In the genomic region with DNA sequence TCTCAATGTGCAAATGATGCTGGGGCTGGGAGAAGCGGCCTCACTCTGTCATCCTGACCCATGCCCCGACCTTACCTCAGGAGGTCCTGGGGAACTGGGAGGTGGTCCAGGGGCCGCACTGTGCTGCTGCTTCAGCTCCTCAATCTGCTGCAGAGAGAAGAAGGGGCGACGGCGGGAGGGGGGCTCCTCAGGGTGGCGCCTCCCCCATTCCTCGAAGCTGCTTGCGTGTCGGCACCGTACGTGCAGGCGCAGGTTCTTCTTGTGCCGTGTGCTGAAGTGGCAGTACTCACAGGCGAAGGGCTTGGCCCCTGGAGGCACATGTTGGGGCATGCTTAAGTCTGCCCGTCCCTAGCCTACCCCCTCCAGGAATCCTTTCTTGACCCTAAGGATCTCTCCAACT, we compare ENCODE assay signal across 21 cellular contexts. TPM values are rescaled to one million over a fixed set of nuclear protein-coding genes. Genes with fewer than 3 reads are reported as not detected.
"Had no signal": no experiment of that assay in that cellular context is flagged by ENCODE, and none has a peak within 500 bp of the region (broad histone marks: within the 10 kb centered on the region; RNA-seq: fewer than 3 reads in every experiment).

No MANE protein-coding gene starts in this region.

- H3K4me1 Mint-ChIP-seq: activated naive CD8-positive, alpha-beta T cell treated with anti-CD3 and anti-CD28 coated beads, Interleukin-2, amount 10 ng/mL, durations not matched to agents 7 days and 5 days; brain; WTC11 had no signal

- H3K27ac Mint-ChIP-seq: activated CD4-positive, alpha-beta memory T cell treated with anti-CD3 and anti-CD28 coated beads for 36 hours; activated naive CD8-positive, alpha-beta T cell treated with anti-CD3 and anti-CD28 coated beads, Interleukin-2, amount 10 ng/mL, durations not matched to agents 7 days and 5 days; T-helper 2 cell treated with Interferon-gamma antibody and Interleukin-4, amounts not matched to agents 5 μg/mL and 100 μg/mL, for 36 hours; WTC11 had no signal

- H2AFZ ChIP-seq: parathyroid adenoma had no signal

- H3K27me3 ChIP-seq: gastroesophageal sphincter, heart left ventricle, neutrophil, tibial nerve, vagina had no signal

- H3K4me1 ChIP-seq: gastroesophageal sphincter, heart left ventricle, parathyroid adenoma, tibial nerve, vagina had no signal

- H3K4me3 ChIP-seq: gastroesophageal sphincter, heart left ventricle, tibial nerve, vagina had no signal

- ATAC-seq: esophagus mucosa; gastroesophageal sphincter; heart left ventricle; natural killer cell; stimulated activated naive CD8-positive, alpha-beta T cell treated with anti-CD3 and anti-CD28 coated beads, Interleukin-15, Interleukin-2, amounts not matched to agents 100 U/mL and 50 U/mL, for 24 hours; WTC11 had no signal

- DNase-seq: activated CD4-positive, alpha-beta memory T cell treated with anti-CD3 and anti-CD28 coated beads for 36 hours; activated CD4-positive, alpha-beta T cell treated with anti-CD3 and anti-CD28 coated beads for 4 hours; activated naive CD8-positive, alpha-beta T cell treated with anti-CD3 and anti-CD28 coated beads, Interleukin-2, amount 10 ng/mL, durations not matched to agents 7 days and 5 days; activated T-cell treated with anti-CD3 and anti-CD28 coated beads for 4 hours; cortex of kidney; heart left ventricle; kidney glomerular epithelial cell; natural killer cell; stimulated activated CD4-positive, alpha-beta T cell treated with anti-CD3 and anti-CD28 coated beads, Interleukin-2, amount 100 ng/mL, for 24 hours; stimulated activated naive CD8-positive, alpha-beta T cell treated with anti-CD3 and anti-CD28 coated beads, Interleukin-15, Interleukin-2, amounts not matched to agents 100 U/mL and 50 U/mL, for 24 hours; substantia nigra had no signal

- H3K27me3 Mint-ChIP-seq: activated CD4-positive, alpha-beta memory T cell treated with anti-CD3 and anti-CD28 coated beads for 36 hours; activated naive CD8-positive, alpha-beta T cell treated with anti-CD3 and anti-CD28 coated beads, Interleukin-2, amount 10 ng/mL, durations not matched to agents 7 days and 5 days had no signal

- H3K27ac ChIP-seq: gastroesophageal sphincter, heart left ventricle, neutrophil, parathyroid adenoma, tibial nerve, vagina had no signal

- H3K79me2 ChIP-seq: parathyroid adenoma had no signal

- H3K9ac ChIP-seq: parathyroid adenoma had no signal

- H3K4me3 Mint-ChIP-seq: activated CD4-positive, alpha-beta memory T cell treated with anti-CD3 and anti-CD28 coated beads for 36 hours; activated naive CD8-positive, alpha-beta T cell treated with anti-CD3 and anti-CD28 coated beads, Interleukin-2, amount 10 ng/mL, durations not matched to agents 7 days and 5 days; brain; natural killer cell; T-helper 2 cell treated with Interferon-gamma antibody and Interleukin-4, amounts not matched to agents 5 μg/mL and 100 μg/mL, for 36 hours; WTC11 had no signal

- H3K9me3 ChIP-seq: gastroesophageal sphincter, heart left ventricle, neutrophil, vagina had no signal

- H3K9me3 Mint-ChIP-seq: activated CD4-positive, alpha-beta memory T cell treated with anti-CD3 and anti-CD28 coated beads for 36 hours; activated naive CD8-positive, alpha-beta T cell treated with anti-CD3 and anti-CD28 coated beads, Interleukin-2, amount 10 ng/mL, durations not matched to agents 7 days and 5 days; brain; natural killer cell; T-helper 2 cell treated with Interferon-gamma antibody and Interleukin-4, amounts not matched to agents 5 μg/mL and 100 μg/mL, for 36 hours; WTC11 had no signal

RNA-seq across cellular contexts. Expression of gene MMP9, which starts 49.6 kb away (rescaled TPM):
- total RNA-seq: renal cortical epithelial cell had no signal
